Comparison of ENCODE assay signal across 1 cellular context in the genomic region with DNA sequence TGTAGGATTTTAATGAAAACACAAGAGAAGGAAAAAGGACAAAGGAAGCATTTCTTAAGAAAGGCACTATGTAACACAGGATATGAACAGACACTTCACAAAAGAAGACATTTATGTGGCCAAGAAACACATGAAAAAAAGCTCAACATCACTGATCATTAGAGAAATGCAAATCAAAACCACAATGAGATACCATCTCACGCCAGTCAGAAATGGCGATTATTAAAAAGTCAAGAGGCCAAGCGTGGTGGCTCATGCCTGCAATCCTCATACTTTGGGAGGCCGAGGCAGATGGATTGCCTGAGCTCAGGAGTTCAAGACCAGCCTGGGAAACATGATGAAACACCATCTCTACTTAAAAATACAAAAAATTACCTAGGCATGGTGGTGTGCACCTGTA.
TF ChIP-seq lines count a peak whose summit lies in the region.

No MANE protein-coding gene starts in this region.

TF ChIP-seq in GM12878, 131 proteins besides CTCF, POLR2A, EP300 and RAD21 (continued from another document):
- TF ChIP-seq, protein P1, sequence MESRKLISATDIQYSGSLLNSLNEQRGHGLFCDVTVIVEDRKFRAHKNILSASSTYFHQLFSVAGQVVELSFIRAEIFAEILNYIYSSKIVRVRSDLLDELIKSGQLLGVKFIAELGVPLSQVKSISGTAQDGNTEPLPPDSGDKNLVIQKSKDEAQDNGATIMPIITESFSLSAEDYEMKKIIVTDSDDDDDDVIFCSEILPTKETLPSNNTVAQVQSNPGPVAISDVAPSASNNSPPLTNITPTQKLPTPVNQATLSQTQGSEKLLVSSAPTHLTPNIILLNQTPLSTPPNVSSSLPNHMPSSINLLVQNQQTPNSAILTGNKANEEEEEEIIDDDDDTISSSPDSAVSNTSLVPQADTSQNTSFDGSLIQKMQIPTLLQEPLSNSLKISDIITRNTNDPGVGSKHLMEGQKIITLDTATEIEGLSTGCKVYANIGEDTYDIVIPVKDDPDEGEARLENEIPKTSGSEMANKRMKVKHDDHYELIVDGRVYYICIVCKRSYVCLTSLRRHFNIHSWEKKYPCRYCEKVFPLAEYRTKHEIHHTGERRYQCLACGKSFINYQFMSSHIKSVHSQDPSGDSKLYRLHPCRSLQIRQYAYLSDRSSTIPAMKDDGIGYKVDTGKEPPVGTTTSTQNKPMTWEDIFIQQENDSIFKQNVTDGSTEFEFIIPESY (IDR thresholded peaks at IDR 0.05), result 0 out of 2 replicates have a peak, but pooled peaks have one; percentile 27
- TF ChIP-seq IKZF1 (conservative IDR thresholded peaks at IDR 0.05) (0 out of 2 replicates have a peak, but pooled peaks have one; percentile 15), ZNF217 (IDR thresholded peaks at IDR 0.05) (peak; percentile 74), RUNX3 (IDR thresholded peaks at IDR 0.05; ENCODE audit: low read length) (peak; percentile 15; the same call in 1 of the 2 replicates), ATF7 (IDR thresholded peaks at IDR 0.05; ENCODE audit: low read depth) (peak; percentile 60; the same call in 1 of the 2 replicates), BHLHE40 (IDR thresholded peaks at IDR 0.05; ENCODE audit: borderline replicate concordance in 1 of 2, low read depth in 2 of 2, low read length in 1 of 2) (peak in 1 of 2 experiments; percentile 35; a peak in 1 of 4 replicates), NBN (IDR thresholded peaks at IDR 0.05) (peak; percentile 44; the same call in 1 of the 2 replicates)
- TF ChIP-seq, protein P2, sequence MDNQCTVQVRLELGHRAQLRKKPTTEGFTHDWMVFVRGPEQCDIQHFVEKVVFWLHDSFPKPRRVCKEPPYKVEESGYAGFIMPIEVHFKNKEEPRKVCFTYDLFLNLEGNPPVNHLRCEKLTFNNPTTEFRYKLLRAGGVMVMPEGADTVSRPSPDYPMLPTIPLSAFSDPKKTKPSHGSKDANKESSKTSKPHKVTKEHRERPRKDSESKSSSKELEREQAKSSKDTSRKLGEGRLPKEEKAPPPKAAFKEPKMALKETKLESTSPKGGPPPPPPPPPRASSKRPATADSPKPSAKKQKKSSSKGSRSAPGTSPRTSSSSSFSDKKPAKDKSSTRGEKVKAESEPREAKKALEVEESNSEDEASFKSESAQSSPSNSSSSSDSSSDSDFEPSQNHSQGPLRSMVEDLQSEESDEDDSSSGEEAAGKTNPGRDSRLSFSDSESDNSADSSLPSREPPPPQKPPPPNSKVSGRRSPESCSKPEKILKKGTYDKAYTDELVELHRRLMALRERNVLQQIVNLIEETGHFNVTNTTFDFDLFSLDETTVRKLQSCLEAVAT (IDR thresholded peaks at IDR 0.05), result peak; percentile 69
